8 cellular contexts compared by ENCODE assay signal in genomic region chr22:41800348-41801146, GRCh38. TPM values are rescaled to one million over a fixed set of nuclear protein-coding genes. Genes with fewer than 3 reads are reported as not detected.
DNase-seq lines count a peak whose midpoint lies in the region; ATAC-seq lines count a peak whose summit lies in the region.

Gene CCDC134, plus strand, starts transcription at chr22:41800679. Its CDS starts 8,212 bp downstream, at chr22:41808891.

- DNase-seq in AML-193 (lab: John Stamatoyannopoulos, UW): peak; percentile 90 to 94
- peak; percentile 72 for DNase-seq in NCI-H526 treated with DMSO at 0.1 percent for 48 hours (lab: John Stamatoyannopoulos, UW)
- DNase-seq in activated CD4-positive, alpha-beta T cell treated with anti-CD3 and anti-CD28 coated beads for 48 hours: peak; percentile 93
- peak; percentile 90 to 94 for DNase-seq in left colon
- peak; percentile 80 to 88 for DNase-seq in stimulated activated CD4-positive, alpha-beta T cell treated with anti-CD3 and anti-CD28 coated beads, Interleukin-1b, Interleukin-23, amount 100 ng/mL, for 4 hours (ENCODE audit: low read depth in 2 of 2)

- ATAC-seq in GM19043 (IDR thresholded peaks at IDR 0.05; ENCODE audit: low read depth, unreplicated experiment): peak; percentile 93
- peak; percentile 94 for ATAC-seq in HG03432 (IDR thresholded peaks at IDR 0.05; ENCODE audit: unreplicated experiment)
- ATAC-seq in left colon: peak; percentile 98

- intact Hi-C loops in left colon (cut with DNase I, micrococcal nuclease): loop anchor here in 1 of 2 donors (10.0 kb wide), 1 partner anchor 144 kb away; the partner anchor contains the start of gene CENPM

- peak within 1 kb of the TSS; percentile 87 for H3K27ac ChIP-seq in cingulate gyrus (ENCODE audit: low read depth, low read length)

RNA-seq across cellular contexts. Expression of gene CCDC134, which starts in this region (rescaled TPM):
- 10 to 100 TPM in 1 of 2 donors, 1 to 10 TPM in 1; 8.8 to 11.0 TPM for total RNA-seq in left colon

Comparison
In these comparisons a context has a peak if more than half of its experiments do, and no peak if none do; other contexts are left out.
1. Peak in every context shown above with its lines: DNase-seq, ATAC-seq and H3K27ac ChIP-seq.